ENCODE assay signal across 6 cellular contexts in the genomic region with DNA sequence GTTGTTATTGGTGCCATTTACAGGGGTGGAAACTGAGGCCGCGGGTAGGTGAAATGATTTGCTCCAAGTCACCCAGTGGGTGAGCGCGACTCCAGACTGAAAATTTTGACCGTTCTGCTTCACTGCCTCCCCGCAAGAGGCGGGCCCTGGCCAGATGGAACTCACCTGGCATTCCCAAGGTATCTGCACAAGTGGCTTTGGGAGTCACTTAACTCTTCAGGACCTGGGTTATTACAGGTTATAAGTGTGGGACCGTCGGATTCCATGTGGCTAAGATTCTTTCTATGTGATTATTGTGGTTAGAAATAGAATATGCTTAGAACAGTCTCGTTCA. TPM values are rescaled to one million over a fixed set of nuclear protein-coding genes. Genes with fewer than 3 reads are reported as not detected.
DNase-seq lines count a peak whose midpoint lies in the region; ATAC-seq lines count a peak whose summit lies in the region.

No MANE protein-coding gene starts in this region.

- H3K27me3 Mint-ChIP-seq in activated T-helper 17 cell treated with anti-CD3 and anti-CD28 coated beads, Interleukin-2, amount 50 U/mL, for 72 hours, result no peaks in the 10 kb centered on the region

- DNase-seq in NCI-H2107 (lab: John Stamatoyannopoulos, UW), result no peak

- H3K4me3 ChIP-seq in mesodermal cell (ENCODE audit: extremely low read depth, insufficient read depth, low read length, poor library complexity, severe bottlenecking), result peak overlapping the region; percentile 86

- no peaks in the 10 kb centered on the region for H3K9me3 Mint-ChIP-seq in activated T-helper 17 cell treated with anti-CD3 and anti-CD28 coated beads, Interleukin-2, amount 50 U/mL, for 72 hours

- H3K4me3 Mint-ChIP-seq in activated T-helper 17 cell treated with anti-CD3 and anti-CD28 coated beads, Interleukin-2, amount 50 U/mL, for 72 hours, result peak overlapping the region; percentile 90

- H3K9me3 ChIP-seq in mesodermal cell (ENCODE audit: control insufficient read depth, low read length), result peaks cover 4% of the 10 kb centered on the region

- 0 to 2% methylated on average over 9 to 10 of the region's 10 CpGs for WGBS in mesodermal cell (ENCODE audit: insufficient coverage in 2 of 2), 2 experiments

- peaks cover 13% of the 10 kb centered on the region for H3K4me1 Mint-ChIP-seq in activated T-helper 17 cell treated with anti-CD3 and anti-CD28 coated beads, Interleukin-2, amount 50 U/mL, for 72 hours

- ATAC-seq in HG03039 (IDR thresholded peaks at IDR 0.05; ENCODE audit: unreplicated experiment) (peak; percentile 1), HG03196 (IDR thresholded peaks at IDR 0.05; ENCODE audit: unreplicated experiment) (no peak), GM19452 (IDR thresholded peaks at IDR 0.05; ENCODE audit: unreplicated experiment) (no peak)
- no peak for ATAC-seq in activated T-helper 17 cell treated with anti-CD3 and anti-CD28 coated beads, Interleukin-2, amount 50 U/mL, for 72 hours (replicated peaks)

- no peaks in the 10 kb centered on the region for H3K4me1 ChIP-seq in mesodermal cell (ENCODE audit: control insufficient read depth, insufficient read depth, low read length, poor library complexity, severe bottlenecking)

- H3K36me3 ChIP-seq in mesodermal cell (ENCODE audit: control insufficient read depth, insufficient read depth, low read length), result peaks cover 3% of the 10 kb centered on the region

- H3K36me3 Mint-ChIP-seq in activated T-helper 17 cell treated with anti-CD3 and anti-CD28 coated beads, Interleukin-2, amount 50 U/mL, for 72 hours (ENCODE audit: low read depth), result peaks cover 29% of the 10 kb centered on the region

- H3K27ac Mint-ChIP-seq in activated T-helper 17 cell treated with anti-CD3 and anti-CD28 coated beads, Interleukin-2, amount 50 U/mL, for 72 hours, result peak overlapping the region; percentile 87

- H3K27ac ChIP-seq in mesodermal cell (ENCODE audit: low read depth, low read length, severe bottlenecking), result peak overlapping the region; percentile 71

RNA-seq across cellular contexts. Expression of a gene that starts 0.6 kb away (rescaled TPM):
- total RNA-seq in activated T-helper 17 cell treated with anti-CD3 and anti-CD28 coated beads, Interleukin-2, amount 50 U/mL, for 72 hours, result 10 to 100 TPM; 98.0 to 99.4 TPM
- polyA plus RNA-seq in mesodermal cell (2013, experiment 1 of 2), result 35.4 TPM
- polyA plus RNA-seq in mesodermal cell (2013, experiment 2 of 2), result 27.9 TPM

RNA-seq across cellular contexts. Expression of a gene that starts 6.4 kb away (rescaled TPM):
- not detected for total RNA-seq in activated T-helper 17 cell treated with anti-CD3 and anti-CD28 coated beads, Interleukin-2, amount 50 U/mL, for 72 hours
- not detected for polyA plus RNA-seq in mesodermal cell (2013, experiment 1 of 2)
- not detected for polyA plus RNA-seq in mesodermal cell (2013, experiment 2 of 2)

RNA-seq across cellular contexts. Expression of a gene that starts 31.8 kb away (rescaled TPM):
- total RNA-seq in activated T-helper 17 cell treated with anti-CD3 and anti-CD28 coated beads, Interleukin-2, amount 50 U/mL, for 72 hours, result under 1 TPM in 1 of 2 donors, not detected in 1; 0.29 TPM
- 2.1 TPM for polyA plus RNA-seq in mesodermal cell (2013, experiment 1 of 2)
- 2.9 TPM for polyA plus RNA-seq in mesodermal cell (2013, experiment 2 of 2)

RNA-seq across cellular contexts. Expression of a gene that starts 37.5 kb away (rescaled TPM):
- total RNA-seq in activated T-helper 17 cell treated with anti-CD3 and anti-CD28 coated beads, Interleukin-2, amount 50 U/mL, for 72 hours, result 100 to 1,000 TPM; 117 to 122 TPM
- polyA plus RNA-seq in mesodermal cell (2013, experiment 1 of 2), result 94.8 TPM
- polyA plus RNA-seq in mesodermal cell (2013, experiment 2 of 2), result 93.1 TPM

RNA-seq across cellular contexts. Expression of a gene that starts 45.0 kb away (rescaled TPM):
- total RNA-seq in activated T-helper 17 cell treated with anti-CD3 and anti-CD28 coated beads, Interleukin-2, amount 50 U/mL, for 72 hours, result 1 to 10 TPM; 2.8 to 4.9 TPM
- polyA plus RNA-seq in mesodermal cell (2013, experiment 1 of 2), result 0.92 TPM
- polyA plus RNA-seq in mesodermal cell (2013, experiment 2 of 2), result 0.30 TPM
